Comparison of ENCODE assay signal across 23 cellular contexts in the genomic region with DNA sequence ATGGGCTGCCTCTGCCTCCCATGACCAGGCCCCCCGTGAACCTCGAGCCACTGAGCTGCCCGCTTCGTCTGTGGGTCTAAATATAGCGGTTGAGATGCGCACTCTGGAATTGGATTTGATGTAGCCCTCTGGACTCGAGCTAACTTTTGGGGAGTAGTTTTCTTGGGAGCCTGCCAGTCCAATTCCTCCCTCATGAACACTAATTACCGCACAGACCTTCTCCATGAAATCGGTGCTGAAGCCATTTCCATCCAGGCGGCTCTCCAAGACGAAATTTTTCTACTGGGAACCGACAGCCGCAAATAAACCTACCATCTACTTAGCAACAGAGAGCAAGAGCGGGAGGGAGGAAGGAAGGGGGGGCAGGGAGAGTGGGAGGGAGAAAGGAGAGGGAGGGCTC.
"Had no signal": no experiment of that assay in that cellular context is flagged by ENCODE, and none has a peak within 500 bp of the region (broad histone marks: within the 10 kb centered on the region; RNA-seq: fewer than 3 reads in every experiment).

No MANE protein-coding gene starts in this region.

- H3K27me3 Mint-ChIP-seq: activated naive CD4-positive, alpha-beta T cell treated with anti-CD3 and anti-CD28 coated beads, Interleukin-2, amount 10 ng/mL, durations not matched to agents 7 days and 5 days had no signal

- H3K4me1 ChIP-seq: colonic mucosa, esophagus squamous epithelium, tibial artery had no signal

- H3K4me1 Mint-ChIP-seq: activated B cell treated with CpG ODN at 0.5 μM for 24 hours; activated CD4-positive, alpha-beta T cell treated with anti-CD3 and anti-CD28 coated beads for 36 hours; activated naive CD4-positive, alpha-beta T cell treated with anti-CD3 and anti-CD28 coated beads, Interleukin-2, amount 10 ng/mL, durations not matched to agents 7 days and 5 days; central memory CD8-positive, alpha-beta T cell; T-helper 17 cell had no signal

- DNase-seq: activated B cell treated with CpG ODN at 0.5 μM for 24 hours; activated CD4-positive, alpha-beta T cell treated with anti-CD3 and anti-CD28 coated beads for 36 hours; activated CD4-positive, alpha-beta T cell treated with anti-CD3 and anti-CD28 coated beads, Interleukin-2, amount 50 U/mL, for 4 hours; activated effector memory CD4-positive, alpha-beta T cell treated with anti-CD3 and anti-CD28 coated beads, Interleukin-2, amount 50 U/mL, for 16 hours; activated naive CD4-positive, alpha-beta T cell treated with anti-CD3 and anti-CD28 coated beads, Interleukin-2, amount 10 ng/mL, durations not matched to agents 7 days and 5 days; activated T-cell treated with anti-CD3 and anti-CD28 coated beads, Interleukin-2, amount 50 U/mL, for 72 hours; aorta; colonic mucosa; endodermal cell; esophagus squamous epithelium; kidney glomerular epithelial cell; left ventricle myocardium superior; mammary epithelial cell; nephron progenitor cell; retina; spleen; stimulated activated CD4-positive, alpha-beta T cell treated with anti-CD3 and anti-CD28 coated beads, Interleukin-4, amount 100 ng/mL, for 24 hours; stimulated activated naive CD4-positive, alpha-beta T cell treated with Interleukin-2 at 50 U/mL for 16 hours; SW 1271; T-helper 17 cell; tibial artery had no signal

- H3K36me3 ChIP-seq: colonic mucosa, esophagus squamous epithelium, spleen, tibial artery had no signal

- H3K27me3 ChIP-seq: colonic mucosa, spleen had no signal

- H3K9me3 Mint-ChIP-seq: activated B cell treated with CpG ODN at 0.5 μM for 24 hours; activated naive CD4-positive, alpha-beta T cell treated with anti-CD3 and anti-CD28 coated beads, Interleukin-2, amount 10 ng/mL, durations not matched to agents 7 days and 5 days; activated T-cell treated with anti-CD3 and anti-CD28 coated beads, Interleukin-2, amount 50 U/mL, for 72 hours; central memory CD8-positive, alpha-beta T cell; endodermal cell; nephron progenitor cell had no signal

- H3K4me3 Mint-ChIP-seq: activated B cell treated with CpG ODN at 0.5 μM for 24 hours; activated CD4-positive, alpha-beta T cell treated with anti-CD3 and anti-CD28 coated beads for 36 hours; activated naive CD4-positive, alpha-beta T cell treated with anti-CD3 and anti-CD28 coated beads, Interleukin-2, amount 10 ng/mL, durations not matched to agents 7 days and 5 days; activated T-cell treated with anti-CD3 and anti-CD28 coated beads, Interleukin-2, amount 50 U/mL, for 72 hours; central memory CD8-positive, alpha-beta T cell; endodermal cell; nephron progenitor cell; T-helper 17 cell had no signal

- H3K9me3 ChIP-seq: colonic mucosa, esophagus squamous epithelium, spleen, tibial artery had no signal

- H3K27ac ChIP-seq: colonic mucosa, esophagus squamous epithelium, SK-N-MC, spleen, tibial artery had no signal

- H3K27ac Mint-ChIP-seq: activated B cell treated with CpG ODN at 0.5 μM for 24 hours; activated CD4-positive, alpha-beta T cell treated with anti-CD3 and anti-CD28 coated beads for 36 hours; activated naive CD4-positive, alpha-beta T cell treated with anti-CD3 and anti-CD28 coated beads, Interleukin-2, amount 10 ng/mL, durations not matched to agents 7 days and 5 days; activated T-cell treated with anti-CD3 and anti-CD28 coated beads, Interleukin-2, amount 50 U/mL, for 72 hours; endodermal cell; nephron progenitor cell; T-helper 17 cell had no signal

- H3K4me3 ChIP-seq: colonic mucosa, esophagus squamous epithelium, SK-N-MC, spleen, tibial artery had no signal

- H3K36me3 Mint-ChIP-seq: activated naive CD4-positive, alpha-beta T cell treated with anti-CD3 and anti-CD28 coated beads, Interleukin-2, amount 10 ng/mL, durations not matched to agents 7 days and 5 days had no signal

- ATAC-seq: activated CD4-positive, alpha-beta T cell treated with anti-CD3 and anti-CD28 coated beads for 36 hours; activated T-cell treated with anti-CD3 and anti-CD28 coated beads, Interleukin-2, amount 50 U/mL, for 72 hours; left ventricle myocardium superior; T-helper 17 cell had no signal
